In genomic region chr10:28677889-28678686, GRCh38 we compare ENCODE assay signal across 1 cellular context.
TF ChIP-seq lines count a peak whose summit lies in the region.

No MANE protein-coding gene starts in this region.

TF ChIP-seq in WTC11, 78 proteins besides CTCF, POLR2A, EP300 and RAD21 (continued from another document):
- TF ChIP-seq HMGXB4 (CRISPR knock-in tag; IDR thresholded peaks at IDR 0.05) (peak; percentile 44; the same call in 1 of the 2 replicates), ERG (CRISPR knock-in tag; IDR thresholded peaks at IDR 0.05) (no peak), ZNF317 (CRISPR knock-in tag; IDR thresholded peaks at IDR 0.05; ENCODE audit: borderline replicate concordance, low read depth) (0 out of 2 replicates have a peak, but pooled peaks have one; percentile 15), JUN (CRISPR knock-in tag; IDR thresholded peaks at IDR 0.05) (peak; percentile 63; the same call in 1 of the 2 replicates), PRDM15 (CRISPR knock-in tag; IDR thresholded peaks at IDR 0.05) (no peak), TEAD1 (CRISPR knock-in tag; IDR thresholded peaks at IDR 0.05) (peak; percentile 19; the same call in 1 of the 2 replicates), ZNF281 (CRISPR knock-in tag; IDR thresholded peaks at IDR 0.05) (peak; percentile 47; the same call in 1 of the 2 replicates), ZNF219 (CRISPR knock-in tag; IDR thresholded peaks at IDR 0.05; ENCODE audit: borderline replicate concordance) (peak; percentile 79; the same call in 1 of the 2 replicates), ZNF512 (CRISPR knock-in tag; IDR thresholded peaks at IDR 0.05; ENCODE audit: borderline replicate concordance) (no peak), IRF2 (CRISPR knock-in tag; IDR thresholded peaks at IDR 0.05; ENCODE audit: borderline replicate concordance, low read depth) (no peak), CREB1 (CRISPR knock-in tag; IDR thresholded peaks at IDR 0.05) (peak; percentile 16; the same call in 1 of the 2 replicates), NFE2L1 (CRISPR knock-in tag; IDR thresholded peaks at IDR 0.05) (no peak), SP1 (CRISPR knock-in tag; conservative IDR thresholded peaks at IDR 0.05) (no peak; the same call in 1 of the 2 replicates)
TF ChIP-seq in WTC11: peak in this region for 10.
